17 cellular contexts compared by ENCODE assay signal in the genomic region with DNA sequence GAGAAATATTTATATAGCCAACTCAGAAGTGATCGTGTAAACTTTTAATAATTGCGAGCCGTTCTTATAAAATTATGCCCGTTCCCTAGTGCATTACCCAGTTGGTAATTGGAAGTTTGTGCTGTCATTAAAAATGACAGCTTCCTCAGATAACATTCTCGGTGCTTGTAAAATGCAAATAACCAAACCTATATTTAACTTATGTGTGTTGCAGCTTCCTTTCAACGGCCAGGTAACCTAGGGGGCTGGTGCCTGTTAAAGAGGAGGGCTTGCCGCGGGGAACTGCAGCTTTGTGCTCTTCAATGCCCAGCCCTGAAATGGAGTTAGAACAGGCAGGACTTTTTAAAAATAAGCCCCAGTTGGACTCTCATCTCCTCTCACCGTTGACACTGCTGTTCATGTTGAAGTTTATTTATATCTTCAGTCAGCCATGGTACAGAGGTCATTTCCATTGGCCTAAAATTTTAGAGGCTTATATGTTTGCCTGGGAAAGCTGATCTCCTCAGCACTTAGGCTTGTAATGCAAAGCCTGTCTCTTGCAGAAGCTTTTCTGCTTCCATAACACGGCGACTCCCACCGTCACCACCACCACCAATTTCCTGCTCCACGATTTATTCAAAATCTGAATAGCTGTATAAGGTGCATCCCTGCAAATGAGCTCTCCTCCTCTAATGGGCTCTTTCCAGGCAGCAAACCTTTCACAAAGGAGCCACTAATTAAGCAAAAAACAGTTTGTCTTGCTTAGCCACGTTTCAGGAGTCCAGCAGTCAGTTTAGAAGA.
DNase-seq lines count a peak whose midpoint lies in the region; TF ChIP-seq lines count a peak whose summit lies in the region.
"Had no signal": no experiment of that assay in that cellular context is flagged by ENCODE, and none has a peak within 500 bp of the region (broad histone marks: within the 10 kb centered on the region; RNA-seq: fewer than 3 reads in every experiment).

No MANE protein-coding gene starts in this region.

- H3K4me1 Mint-ChIP-seq in activated T-cell treated with anti-CD3 and anti-CD28 coated beads, Interleukin-2, amount 50 U/mL, for 24 hours (ENCODE audit: low read depth): peaks cover 8% of the 10 kb centered on the region

- CTCF ChIA-PET in HEK293 (lab: Yijun Ruan, JAX) (interaction anchor here (0.5 to 1.7 kb wide), 11 partner anchors 10 to 339 kb away, joined by 3 to 7 read pairs (median 4); a partner anchor contains a TSS), PC-9 (lab: Charles Lee) (no interaction called here)

- H3K4me2 ChIP-seq in OCI-LY1 (ENCODE audit: low read length) (peak overlapping the region; percentile 51), PC-9 (no peak overlapping the region)
- H3K4me2 ChIP-seq: SK-N-SH had no signal

- H3K4me3 Mint-ChIP-seq in activated T-cell treated with anti-CD3 and anti-CD28 coated beads, Interleukin-2, amount 50 U/mL, for 24 hours: no peak overlapping the region
- H3K4me3 Mint-ChIP-seq: activated CD4-positive, alpha-beta memory T cell treated with anti-CD3 and anti-CD28 coated beads, Interleukin-2, amount 10 ng/mL, durations not matched to agents 7 days and 5 days had no signal

- TF ChIP-seq CTCF in GM10266 (IDR thresholded peaks at IDR 0.05; ENCODE audit: control insufficient read depth, insufficient read depth, low read depth, missing control alignments): no peak
- TF ChIP-seq CTCF in HEK293 (tag by site-specific recombination; IDR thresholded peaks at IDR 0.05): no peak
- TF ChIP-seq CTCF in OCI-LY1 (IDR thresholded peaks at IDR 0.05; ENCODE audit: low read length): no peak
- no peak for TF ChIP-seq CTCF in liver (IDR thresholded peaks at IDR 0.05; ENCODE audit: low read depth, low read length, missing input control)
- TF ChIP-seq CTCF in PC-9 (conservative IDR thresholded peaks at IDR 0.05): no peak

- H3K27ac Mint-ChIP-seq in activated T-cell treated with anti-CD3 and anti-CD28 coated beads, Interleukin-2, amount 50 U/mL, for 24 hours: no peak overlapping the region
- H3K27ac Mint-ChIP-seq: activated CD4-positive, alpha-beta memory T cell treated with anti-CD3 and anti-CD28 coated beads, Interleukin-2, amount 10 ng/mL, durations not matched to agents 7 days and 5 days had no signal

- H3F3A ChIP-seq in OCI-LY1 (ENCODE audit: insufficient read depth, low read length) (no peaks in the 10 kb centered on the region), PC-9 (ENCODE audit: insufficient read depth, low read depth) (no peaks in the 10 kb centered on the region; the same call in none of the 2 replicates)

- H3K27me3 ChIP-seq in OCI-LY1 (ENCODE audit: insufficient read depth, low read length) (no peaks in the 10 kb centered on the region), liver (ENCODE audit: control insufficient read depth in 4 of 4, insufficient read depth in 4 of 4, low read length in 3 of 4) (no peaks in the 10 kb centered on the region), PC-9 (ENCODE audit: insufficient read depth, low read depth) (no peaks in the 10 kb centered on the region)
- H3K27me3 ChIP-seq: BE2C had no signal

- H4K20me1 ChIP-seq in OCI-LY1 (ENCODE audit: insufficient read depth, low read length): no peaks in the 10 kb centered on the region
- no peaks in the 10 kb centered on the region for H4K20me1 ChIP-seq in PC-9 (ENCODE audit: insufficient read depth)

- no peaks in the 10 kb centered on the region for H3K9me2 ChIP-seq in OCI-LY1 (ENCODE audit: low read depth, low read length)
- no peaks in the 10 kb centered on the region for H3K9me2 ChIP-seq in PC-9 (ENCODE audit: insufficient read depth)
- H3K9me2 ChIP-seq: SK-N-SH had no signal

- H3K36me3 Mint-ChIP-seq in activated T-cell treated with anti-CD3 and anti-CD28 coated beads, Interleukin-2, amount 50 U/mL, for 24 hours (ENCODE audit: low read depth): peaks cover 4% of the 10 kb centered on the region

- no peaks in the 10 kb centered on the region for H3K9me3 ChIP-seq in HEK293 (ENCODE audit: control insufficient read depth, insufficient read depth, low read depth, low read length)
- H3K9me3 ChIP-seq in OCI-LY1 (ENCODE audit: low read length): no peaks in the 10 kb centered on the region
- H3K9me3 ChIP-seq in liver (ENCODE audit: control insufficient read depth in 4 of 4, low read length in 3 of 4): no peaks in the 10 kb centered on the region
- no peaks in the 10 kb centered on the region for H3K9me3 ChIP-seq in PC-9 (ENCODE audit: insufficient read depth, low read depth)
- H3K9me3 ChIP-seq: BE2C, SK-N-SH, stomach had no signal

- H3K79me2 ChIP-seq in OCI-LY1 (ENCODE audit: insufficient read depth, low read length) (no peaks in the 10 kb centered on the region), PC-9 (ENCODE audit: low read depth) (no peaks in the 10 kb centered on the region)

- peaks cover 42% of the 10 kb centered on the region for H3K27me3 Mint-ChIP-seq in activated T-cell treated with anti-CD3 and anti-CD28 coated beads, Interleukin-2, amount 50 U/mL, for 24 hours

- H3K4me1 ChIP-seq in HEK293 (ENCODE audit: control insufficient read depth, insufficient read depth, low read length) (peaks cover 16% of the 10 kb centered on the region), OCI-LY1 (ENCODE audit: insufficient read depth, low read length, severe bottlenecking) (peaks cover 51% of the 10 kb centered on the region), liver (ENCODE audit: control insufficient read depth in 4 of 4, insufficient read depth in 4 of 4, low read length in 3 of 4) (peaks cover 7 to 27% (median 22%) of the 10 kb centered on the region in 4 donors), PC-9 (replicated peaks; ENCODE audit: insufficient read depth) (0 out of 2 replicates have a peak, but pooled peaks cover 6% of the 10 kb centered on the region)

- H3K9ac ChIP-seq in OCI-LY1 (ENCODE audit: low read length) (peak overlapping the region; percentile 36; the same call in 1 of the 2 replicates), liver (ENCODE audit: low read depth in 1 of 2, low read length in 2 of 2) (no peak overlapping the region)
- H3K9ac ChIP-seq: SK-N-SH had no signal

- TF ChIP-seq RAD21 in liver (IDR thresholded peaks at IDR 0.05): no peak

- WGBS in liver: 55% methylated on average over 14 of the region's 14 CpGs

- peaks cover 0 to under 1% of the 10 kb centered on the region in 2 experiments; a peak in 1 of 3 replicates for H3K36me3 ChIP-seq in HEK293 (ENCODE audit: control insufficient read depth in 2 of 2, insufficient read depth in 1 of 2, low read length in 2 of 2)
- 0 out of 2 replicates have a peak, but pooled peaks cover 3% of the 10 kb centered on the region for H3K36me3 ChIP-seq in OCI-LY1 (ENCODE audit: insufficient read depth, low read length)
- H3K36me3 ChIP-seq in liver (ENCODE audit: control insufficient read depth in 4 of 4, insufficient read depth in 3 of 4, low read depth in 1 of 4, low read length in 3 of 4): no peaks in the 10 kb centered on the region
- no peaks in the 10 kb centered on the region for H3K36me3 ChIP-seq in PC-9 (ENCODE audit: low read depth)
- H3K36me3 ChIP-seq: BE2C had no signal

- POLR2A ChIA-PET in HEK293 (lab: Yijun Ruan, JAX) (interaction anchor here (1.2 kb wide), 1 partner anchor 121 kb away, joined by 4 read pairs; a partner anchor contains a TSS), PC-9 (lab: Charles Lee; ENCODE audit: unreplicated experiment) (interaction anchor here (0.6 kb wide), 1 partner anchor 107 kb away, joined by 3 read pairs; no protein-coding TSS in a partner anchor)

- intact Hi-C loops in PC-9 (cut with micrococcal nuclease; ENCODE audit: unreplicated experiment): no loop called here

- H2AFZ ChIP-seq in OCI-LY1 (ENCODE audit: low read length) (no peak overlapping the region), PC-9 (no peak overlapping the region)

- H3K9me3 Mint-ChIP-seq in activated T-cell treated with anti-CD3 and anti-CD28 coated beads, Interleukin-2, amount 50 U/mL, for 24 hours: no peaks in the 10 kb centered on the region
- H3K9me3 Mint-ChIP-seq: activated CD4-positive, alpha-beta memory T cell treated with anti-CD3 and anti-CD28 coated beads, Interleukin-2, amount 10 ng/mL, durations not matched to agents 7 days and 5 days had no signal

- no peak overlapping the region for H3K4me3 ChIP-seq in HEK293 (ENCODE audit: low read depth, low read length)
- peak overlapping the region; percentile 23 for H3K4me3 ChIP-seq in OCI-LY1 (ENCODE audit: low read depth, low read length, poor library complexity, severe bottlenecking)
- no peak overlapping the region for H3K4me3 ChIP-seq in liver (ENCODE audit: low read depth in 1 of 3, low read length in 3 of 3)
- no peak overlapping the region for H3K4me3 ChIP-seq in PC-9
- H3K4me3 ChIP-seq: stomach had no signal

- DNase-seq in GM10266 (ENCODE audit: extremely low spot score): peak; percentile 56
- DNase-seq in activated T-cell treated with anti-CD3 and anti-CD28 coated beads, Interleukin-2, amount 50 U/mL, for 24 hours: no peak
- DNase-seq in NCI-H2171 (lab: John Stamatoyannopoulos, UW): no peak
- no peak for DNase-seq in PC-9
- no peak for DNase-seq in NCI-H128 (lab: John Stamatoyannopoulos, UW; ENCODE audit: unreplicated experiment)
- DNase-seq: activated CD4-positive, alpha-beta memory T cell treated with anti-CD3 and anti-CD28 coated beads, Interleukin-2, amount 10 ng/mL, durations not matched to agents 7 days and 5 days; amniotic stem cell; DMS 273 treated with DMSO at 0.1 percent for 48 hours; KG1; NCI-H2107; OCI-M1; SK-N-SH; stomach had no signal

- BruUV-seq in PC-9 (replicated peaks; lab: Mats Ljungman, UMichigan): no TSS peak

- H3K27ac ChIP-seq in HEK293 (ENCODE audit: extremely low read depth, low read depth, low read length) (no peak overlapping the region; the same call in 1 of the 2 replicates), OCI-LY1 (ENCODE audit: low read depth, low read length, poor library complexity, severe bottlenecking) (peak overlapping the region; percentile 86), liver (ENCODE audit: low read depth in 1 of 2, low read length in 2 of 2) (no peak overlapping the region), PC-9 (no peak overlapping the region)
- H3K27ac ChIP-seq: stomach had no signal

TF ChIP-seq in liver, 16 proteins besides CTCF, POLR2A, EP300 and RAD21 (continues in another document):
- TF ChIP-seq HNF4A (conservative IDR thresholded peaks at IDR 0.05) (peak; percentile 55 to 71), NR2F2 (IDR thresholded peaks at IDR 0.05) (no peak), SP1 (IDR thresholded peaks at IDR 0.05) (peak; percentile 36), RXRA (IDR thresholded peaks at IDR 0.05) (peak in 1 of 2 donors; percentile 24), HNF4G (IDR thresholded peaks at IDR 0.05) (no peak), FOXA1 (IDR thresholded peaks at IDR 0.05) (no peak), FOXA2 (IDR thresholded peaks at IDR 0.05) (no peak), YY1 (IDR thresholded peaks at IDR 0.05) (peak; percentile 31)
- TF ChIP-seq, protein P1, sequence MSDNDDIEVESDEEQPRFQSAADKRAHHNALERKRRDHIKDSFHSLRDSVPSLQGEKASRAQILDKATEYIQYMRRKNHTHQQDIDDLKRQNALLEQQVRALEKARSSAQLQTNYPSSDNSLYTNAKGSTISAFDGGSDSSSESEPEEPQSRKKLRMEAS (IDR thresholded peaks at IDR 0.05): no peak
